In the genomic region with DNA sequence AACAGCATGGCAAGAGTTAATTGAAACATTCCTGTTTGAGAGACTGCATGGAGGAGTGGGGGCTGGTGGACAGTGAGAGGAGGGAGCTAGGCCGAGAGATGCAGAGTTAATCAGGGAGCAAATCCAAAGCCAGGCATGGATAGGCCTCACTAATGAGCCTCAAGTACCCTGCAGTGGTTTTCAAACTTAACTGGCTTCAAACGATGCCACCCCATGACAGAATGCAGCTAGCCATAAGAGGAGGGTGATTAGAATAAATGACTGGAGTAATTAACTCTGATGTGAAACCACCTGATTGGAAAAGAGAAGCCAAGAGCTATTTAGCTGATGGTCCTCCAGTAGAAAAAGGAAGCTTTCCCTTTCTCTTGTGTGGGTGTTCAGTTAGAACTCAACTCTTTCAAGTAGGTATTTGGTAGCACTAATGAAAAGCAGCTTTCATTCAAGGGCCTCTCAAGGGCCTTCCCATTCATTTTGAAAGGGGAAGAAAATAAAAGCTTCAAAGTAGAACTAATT, we compare ENCODE assay signal across 1 cellular context.
A peak's percentile ranks its signal among the peaks of the same experiment; 100 is the strongest.
TF ChIP-seq lines count a peak whose summit lies in the region.

No MANE protein-coding gene starts in this region.

TF ChIP-seq in HEK293, 187 proteins besides CTCF, POLR2A, EP300 and RAD21 (continued from another document):
- TF ChIP-seq HIC1 (tag by site-specific recombination; IDR thresholded peaks at IDR 0.05) (no peak), ZNF157 (tag by site-specific recombination; IDR thresholded peaks at IDR 0.05) (no peak), GFI1B (tag by site-specific recombination; IDR thresholded peaks at IDR 0.05) (0 out of 2 replicates have a peak, but pooled peaks have one; percentile 39), KLF16 (tag by site-specific recombination; IDR thresholded peaks at IDR 0.05) (no peak), ZNF169 (tag by site-specific recombination; IDR thresholded peaks at IDR 0.05) (no peak), ZFHX2 (tag by site-specific recombination; conservative IDR thresholded peaks at IDR 0.05) (peak; percentile 22; the same call in 1 of the 2 replicates), ZBTB17 (tag by site-specific recombination; IDR thresholded peaks at IDR 0.05) (peak; percentile 81), ZNF571 (tag by site-specific recombination; IDR thresholded peaks at IDR 0.05) (no peak), ZSCAN4 (tag by site-specific recombination; IDR thresholded peaks at IDR 0.05) (no peak), ZNF391 (tag by site-specific recombination; IDR thresholded peaks at IDR 0.05; ENCODE audit: borderline replicate concordance, low read depth) (0 out of 2 replicates have a peak, but pooled peaks have one; percentile 59), ZNF558 (tag by site-specific recombination; IDR thresholded peaks at IDR 0.05) (no peak)
- TF ChIP-seq, protein P1, sequence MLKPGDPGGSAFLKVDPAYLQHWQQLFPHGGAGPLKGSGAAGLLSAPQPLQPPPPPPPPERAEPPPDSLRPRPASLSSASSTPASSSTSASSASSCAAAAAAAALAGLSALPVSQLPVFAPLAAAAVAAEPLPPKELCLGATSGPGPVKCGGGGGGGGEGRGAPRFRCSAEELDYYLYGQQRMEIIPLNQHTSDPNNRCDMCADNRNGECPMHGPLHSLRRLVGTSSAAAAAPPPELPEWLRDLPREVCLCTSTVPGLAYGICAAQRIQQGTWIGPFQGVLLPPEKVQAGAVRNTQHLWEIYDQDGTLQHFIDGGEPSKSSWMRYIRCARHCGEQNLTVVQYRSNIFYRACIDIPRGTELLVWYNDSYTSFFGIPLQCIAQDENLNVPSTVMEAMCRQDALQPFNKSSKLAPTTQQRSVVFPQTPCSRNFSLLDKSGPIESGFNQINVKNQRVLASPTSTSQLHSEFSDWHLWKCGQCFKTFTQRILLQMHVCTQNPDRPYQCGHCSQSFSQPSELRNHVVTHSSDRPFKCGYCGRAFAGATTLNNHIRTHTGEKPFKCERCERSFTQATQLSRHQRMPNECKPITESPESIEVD (tag by site-specific recombination; IDR thresholded peaks at IDR 0.05) = peak; percentile 59
- TF ChIP-seq, protein P2, sequence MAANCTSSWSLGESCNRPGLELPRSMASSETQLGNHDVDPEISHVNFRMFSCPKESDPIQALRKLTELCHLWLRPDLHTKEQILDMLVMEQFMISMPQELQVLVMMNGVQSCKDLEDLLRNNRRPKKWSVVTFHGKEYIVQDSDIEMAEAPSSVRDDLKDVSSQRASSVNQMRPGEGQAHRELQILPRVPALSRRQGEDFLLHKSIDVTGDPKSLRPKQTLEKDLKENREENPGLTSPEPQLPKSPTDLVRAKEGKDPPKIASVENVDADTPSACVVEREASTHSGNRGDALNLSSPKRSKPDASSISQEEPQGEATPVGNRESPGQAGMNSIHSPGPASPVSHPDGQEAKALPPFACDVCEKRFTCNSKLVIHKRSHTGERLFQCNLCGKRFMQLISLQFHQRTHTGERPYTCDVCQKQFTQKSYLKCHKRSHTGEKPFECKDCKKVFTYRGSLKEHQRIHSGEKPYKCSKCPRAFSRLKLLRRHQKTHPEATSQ (tag by site-specific recombination; IDR thresholded peaks at IDR 0.05) = no peak
- TF ChIP-seq, protein P3, sequence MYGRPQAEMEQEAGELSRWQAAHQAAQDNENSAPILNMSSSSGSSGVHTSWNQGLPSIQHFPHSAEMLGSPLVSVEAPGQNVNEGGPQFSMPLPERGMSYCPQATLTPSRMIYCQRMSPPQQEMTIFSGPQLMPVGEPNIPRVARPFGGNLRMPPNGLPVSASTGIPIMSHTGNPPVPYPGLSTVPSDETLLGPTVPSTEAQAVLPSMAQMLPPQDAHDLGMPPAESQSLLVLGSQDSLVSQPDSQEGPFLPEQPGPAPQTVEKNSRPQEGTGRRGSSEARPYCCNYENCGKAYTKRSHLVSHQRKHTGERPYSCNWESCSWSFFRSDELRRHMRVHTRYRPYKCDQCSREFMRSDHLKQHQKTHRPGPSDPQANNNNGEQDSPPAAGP (tag by site-specific recombination; IDR thresholded peaks at IDR 0.05) = no peak
TF ChIP-seq in HEK293: peak in this region for 13.
